Comparison of ENCODE assay signal across 17 cellular contexts in the genomic region with DNA sequence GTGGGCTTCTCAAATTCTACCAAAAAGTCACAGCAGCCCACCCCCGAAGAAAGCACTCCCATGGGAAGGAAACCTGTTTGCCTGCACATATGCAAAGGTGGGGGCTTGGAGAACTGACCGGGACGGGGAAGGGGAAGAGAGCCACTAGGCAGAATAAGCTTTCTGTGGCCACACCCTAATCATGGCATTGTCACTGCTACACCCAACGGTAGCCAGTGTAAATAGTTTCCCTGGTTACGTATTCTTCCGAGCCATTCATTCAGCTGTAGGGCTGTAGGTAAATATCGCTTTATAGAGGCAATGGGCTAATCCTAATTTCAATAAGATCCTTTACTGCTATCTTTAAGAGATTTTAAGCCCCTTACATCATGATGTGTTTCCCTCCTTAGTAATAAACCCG.
DNase-seq lines count a peak whose midpoint lies in the region; ATAC-seq and TF ChIP-seq lines count a peak whose summit lies in the region.
"Had no signal": no experiment of that assay in that cellular context is flagged by ENCODE, and none has a peak within 500 bp of the region (broad histone marks: within the 10 kb centered on the region; RNA-seq: fewer than 3 reads in every experiment).

No MANE protein-coding gene starts in this region.

- DNase-seq in NCI-H1436 (lab: John Stamatoyannopoulos, UW) (peak; percentile 20), NCI-H1436 treated with DMSO at 0.1 percent for 48 hours (lab: John Stamatoyannopoulos, UW) (no peak), NCI-H1092 treated with DMSO at 0.1 percent for 48 hours (lab: John Stamatoyannopoulos, UW) (peak; percentile 75), RPMI8226 (no peak)
- no peak for DNase-seq in activated CD4-positive, alpha-beta T cell treated with anti-CD3 and anti-CD28 coated beads for 1 hour
- DNase-seq: C1 segment of cervical spinal cord; GF-D8; heart left ventricle; NCI-H2171; stimulated activated naive CD8-positive, alpha-beta T cell treated with anti-CD3 and anti-CD28 coated beads, Interleukin-15, Interleukin-2, amounts not matched to agents 100 U/mL and 50 U/mL, for 24 hours had no signal

- no peaks in the 10 kb centered on the region for H3K9me3 ChIP-seq in gastroesophageal sphincter
- no peaks in the 10 kb centered on the region for H3K9me3 ChIP-seq in stomach smooth muscle (ENCODE audit: control insufficient read depth in 2 of 2, low read length in 2 of 2)

- peak overlapping the region in 1 of 2 donors; percentile 68 for H3K9ac ChIP-seq in stomach smooth muscle (ENCODE audit: low read length in 2 of 2)
- H3K9ac ChIP-seq: parathyroid adenoma had no signal

- TF ChIP-seq EP300 in gastroesophageal sphincter (IDR thresholded peaks at IDR 0.05): no peak

- peaks cover 3 to 53% (median 28%) of the 10 kb centered on the region in 3 donors for H3K4me1 ChIP-seq in gastroesophageal sphincter
- peaks cover 38% of the 10 kb centered on the region for H3K4me1 ChIP-seq in stomach smooth muscle (ENCODE audit: control insufficient read depth, insufficient read depth, low read length)
- H3K4me1 ChIP-seq: parathyroid adenoma had no signal

- H3K4me3 ChIP-seq in gastroesophageal sphincter: no peak overlapping the region
- no peak overlapping the region for H3K4me3 ChIP-seq in stomach smooth muscle (ENCODE audit: low read length in 2 of 2)
- H3K4me3 ChIP-seq: GM12878, heart left ventricle had no signal

- no peak for TF ChIP-seq POLR2A in gastroesophageal sphincter (IDR thresholded peaks at IDR 0.05)

- H3K27ac ChIP-seq in gastroesophageal sphincter: peak overlapping the region in 3 of 4 donors; percentile 88 to 94 (median 91)
- peak overlapping the region; percentile 98 for H3K27ac ChIP-seq in stomach smooth muscle (ENCODE audit: low read length)
- H3K27ac ChIP-seq: parathyroid adenoma had no signal

- H3K36me3 ChIP-seq in gastroesophageal sphincter (peaks cover 0 to 38% of the 10 kb centered on the region in 2 donors), stomach smooth muscle (ENCODE audit: control insufficient read depth in 2 of 2, insufficient read depth in 2 of 2, low read length in 2 of 2) (peaks cover 0 to 5% of the 10 kb centered on the region in 2 donors)

- no peak for TF ChIP-seq CTCF in gastroesophageal sphincter (IDR thresholded peaks at IDR 0.05)

- WGBS in gastroesophageal sphincter (ENCODE audit: low coverage in 1 of 2), 2 donors: 75 to 78% methylated on average over 6 of the region's 8 CpGs

- no peak for ATAC-seq in gastroesophageal sphincter
- ATAC-seq in HG02973 (IDR thresholded peaks at IDR 0.05; ENCODE audit: unreplicated experiment): no peak
- ATAC-seq: GM12878; HCT116; heart left ventricle; HepG2; stimulated activated naive CD8-positive, alpha-beta T cell treated with anti-CD3 and anti-CD28 coated beads, Interleukin-15, Interleukin-2, amounts not matched to agents 100 U/mL and 50 U/mL, for 24 hours had no signal

- H3K27me3 ChIP-seq in gastroesophageal sphincter (no peaks in the 10 kb centered on the region), stomach smooth muscle (ENCODE audit: control insufficient read depth in 1 of 2, insufficient read depth in 2 of 2, low read length in 2 of 2) (no peaks in the 10 kb centered on the region)
- H3K27me3 ChIP-seq: heart left ventricle had no signal

Comparison
In these comparisons a context has a peak if more than half of its experiments do, and no peak if none do; other contexts are left out.
1. DNase-seq: peak in NCI-H1436 (single experiment) and NCI-H1092 treated with DMSO at 0.1 percent for 48 hours (single experiment); none in NCI-H1436 treated with DMSO at 0.1 percent for 48 hours (single experiment), RPMI8226 (single experiment) and activated CD4-positive, alpha-beta T cell treated with anti-CD3 and anti-CD28 coated beads for 1 hour (single experiment).